Comparison of ENCODE assay signal across 8 cellular contexts in the genomic region with DNA sequence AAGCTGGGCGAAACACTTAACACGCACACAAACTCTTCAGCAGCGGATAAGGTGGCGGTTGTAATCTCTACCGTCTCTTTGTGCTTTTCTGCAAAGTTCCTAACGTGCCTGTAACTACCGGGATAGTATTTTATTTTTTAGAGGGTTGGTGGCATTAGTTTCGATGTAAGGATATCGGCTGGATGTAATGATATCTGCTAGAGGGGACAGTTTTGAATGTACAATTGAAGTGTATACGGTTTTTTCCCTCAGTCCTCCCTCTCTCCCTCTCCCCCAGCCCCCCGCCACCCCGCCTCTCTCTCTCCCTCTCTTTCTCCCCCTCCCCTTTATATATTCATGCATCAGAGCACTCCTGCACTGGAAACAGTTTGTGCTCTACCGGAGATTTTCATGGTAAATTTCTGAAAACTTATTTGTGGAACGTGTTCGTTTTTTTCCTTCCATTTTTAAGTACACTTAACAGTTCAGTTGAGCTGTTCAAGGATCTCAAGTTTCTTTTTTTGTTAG. TPM values are rescaled to one million over a fixed set of nuclear protein-coding genes. Genes with fewer than 3 reads are reported as not detected.
DNase-seq lines count a peak whose midpoint lies in the region; ATAC-seq, FAIRE-seq and TF ChIP-seq lines count a peak whose summit lies in the region.

No MANE protein-coding gene starts in this region.

- H3K27ac ChIP-seq in esophagus (ENCODE audit: low read depth in 2 of 2, low read length in 1 of 2) (peak overlapping the region; percentile 68 to 98), sigmoid colon (peak overlapping the region; percentile 65 to 99 (median 93))

- peak; percentile 14 for FAIRE-seq in GM12892 (lab: Jason Lieb, UNC)
- FAIRE-seq in RCC 7860 (lab: Jason Lieb, UNC), result no peak

- DNase-seq in GM12892 (ENCODE audit: insufficient read length), result no peak
- peak; percentile 48 for DNase-seq in NCI-H748 treated with DMSO at 0.1 percent for 48 hours (lab: John Stamatoyannopoulos, UW)
- DNase-seq in sigmoid colon, result no peak
- DNase-seq in RCC 7860 (ENCODE audit: low spot score), result no peak
- no peak for DNase-seq in AML-193 (lab: John Stamatoyannopoulos, UW)
- no peak for DNase-seq in stimulated activated CD4-positive, alpha-beta T cell treated with anti-CD3 and anti-CD28 coated beads, Interleukin-15, amount 100 ng/mL, for 24 hours
- DNase-seq in left colon, result no peak

- no peak for TF ChIP-seq EP300 in sigmoid colon (IDR thresholded peaks at IDR 0.05)

- no peak for TF ChIP-seq CTCF in sigmoid colon (IDR thresholded peaks at IDR 0.05)

- WGBS in esophagus, 2 donors, result 1% methylated on average over 15 of the region's 15 CpGs
- WGBS in sigmoid colon, 2 donors, result 0 to 1% methylated on average over 15 of the region's 15 CpGs

- H3K36me3 ChIP-seq in esophagus (ENCODE audit: control insufficient read depth in 2 of 2, insufficient read depth in 2 of 2, low read length in 1 of 2) (no peaks in the 10 kb centered on the region), sigmoid colon (no peaks in the 10 kb centered on the region)

- H3K27me3 ChIP-seq in esophagus (ENCODE audit: control insufficient read depth in 1 of 2, insufficient read depth in 2 of 2, low read length in 2 of 2) (no peaks in the 10 kb centered on the region), sigmoid colon (no peaks in the 10 kb centered on the region)

- ATAC-seq in left colon, result no peak

- intact Hi-C loops in sigmoid colon (cut with DNase I), result no loop called here
- intact Hi-C loops in left colon (cut with DNase I, micrococcal nuclease), result loop anchor here in 1 of 2 donors (10.0 kb wide), 1 partner anchor 285 kb away; no protein-coding TSS in a partner anchor

- H3K4me3 ChIP-seq in esophagus (ENCODE audit: low read depth in 1 of 2, low read length in 2 of 2) (peak overlapping the region; percentile 82 to 95), sigmoid colon (peak overlapping the region; percentile 49 to 95 (median 88))

- no peak for TF ChIP-seq POLR2A in GM12892 (IDR thresholded peaks at IDR 0.05; ENCODE audit: low read depth, low read length)
- no peak for TF ChIP-seq POLR2A in sigmoid colon (IDR thresholded peaks at IDR 0.05)

- no peaks in the 10 kb centered on the region for H3K9me3 ChIP-seq in esophagus (ENCODE audit: control insufficient read depth in 2 of 2, insufficient read depth in 1 of 2, low read depth in 1 of 2, low read length in 1 of 2)
- no peaks in the 10 kb centered on the region for H3K9me3 ChIP-seq in sigmoid colon

- H3K4me1 ChIP-seq in esophagus (ENCODE audit: control insufficient read depth in 2 of 2, insufficient read depth in 2 of 2, low read length in 1 of 2), result no peaks in the 10 kb centered on the region
- H3K4me1 ChIP-seq in sigmoid colon, result peaks cover 0 to 19% (median 7%) of the 10 kb centered on the region in 4 donors

RNA-seq across cellular contexts. Expression of a gene that starts 1.6 kb away (rescaled TPM):
- 49.8 TPM for polyA plus RNA-seq in GM12892 (2012; ENCODE audit: missing spikeins)
- polyA plus RNA-seq in esophagus (1 to 10 TPM; 1.4 to 2.2 TPM), sigmoid colon (1 to 10 TPM; 1.4 to 6.1 (median 2.4) TPM)
- total RNA-seq in sigmoid colon (10 to 100 TPM in 2 of 4 donors, 1 to 10 TPM in 2; 3.8 to 17.7 (median 10.6) TPM), left colon (10 to 100 TPM; 10.5 to 12.3 TPM)
